ENCODE assay signal across 1 cellular context in the genomic region with DNA sequence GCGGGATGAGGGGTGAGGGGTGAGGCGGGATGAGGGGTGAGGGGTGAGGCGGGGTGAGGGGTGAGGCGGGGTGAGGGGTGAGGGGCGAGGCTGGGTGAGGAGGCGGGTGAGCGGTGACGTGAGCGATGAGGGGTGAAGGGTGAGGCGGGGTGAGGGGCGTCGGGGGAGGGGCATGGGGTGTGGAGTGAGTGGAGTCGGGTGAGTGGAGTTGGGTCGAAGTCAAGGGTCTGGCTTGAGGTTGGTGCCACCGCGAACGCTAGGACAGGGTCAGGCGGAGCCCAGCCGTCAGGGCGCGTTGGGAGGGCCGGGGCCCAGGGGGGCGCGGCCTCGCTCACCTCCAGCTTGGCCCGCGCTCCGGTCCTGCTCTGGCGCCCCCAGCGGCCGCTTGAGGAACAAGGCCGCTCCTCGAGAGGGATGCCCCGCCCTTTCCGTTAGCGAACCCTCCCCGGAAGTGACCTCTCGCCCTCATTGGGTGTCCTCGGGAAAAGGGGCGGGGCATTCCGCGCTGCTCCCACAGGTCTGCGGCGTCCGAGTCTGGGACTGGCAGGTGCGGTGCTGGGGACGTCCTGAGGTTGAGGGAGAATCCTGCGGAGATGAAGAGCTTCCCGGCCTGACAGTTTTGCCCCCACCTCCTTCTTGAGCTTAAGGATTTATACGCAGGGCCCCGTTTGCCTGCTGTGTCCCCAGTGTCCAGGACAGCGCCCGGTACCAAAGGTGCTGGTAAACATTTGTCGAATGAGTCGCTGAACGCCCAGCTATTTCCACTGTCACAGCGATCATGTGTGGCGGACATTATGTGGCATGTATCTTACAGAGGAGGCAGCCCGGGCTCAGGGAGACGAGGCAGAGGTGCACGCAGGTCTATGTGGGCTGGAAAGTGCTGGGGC.
TF ChIP-seq lines count a peak whose summit lies in the region.

A gene with protein sequence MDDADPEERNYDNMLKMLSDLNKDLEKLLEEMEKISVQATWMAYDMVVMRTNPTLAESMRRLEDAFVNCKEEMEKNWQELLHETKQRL (minus strand): TSS at position 397 of the 887 bp plus-strand sequence. CDS start 6,514 bp downstream, outside the sequence.

TF ChIP-seq in GM12878, 131 proteins besides CTCF, POLR2A, EP300 and RAD21 (continued from another document and continues in another):
- TF ChIP-seq ESRRA (IDR thresholded peaks at IDR 0.05; ENCODE audit: low read length) (no peak), IRF4 (IDR thresholded peaks at IDR 0.05; ENCODE audit: low read depth, low read length) (no peak), IKZF1 (conservative IDR thresholded peaks at IDR 0.05) (no peak; the same call in none of the 2 replicates), MTA2 (IDR thresholded peaks at IDR 0.05; ENCODE audit: low read depth) (no peak), HCFC1 (IDR thresholded peaks at IDR 0.05; ENCODE audit: low read length) (peak; percentile 33), CREM (IDR thresholded peaks at IDR 0.05; ENCODE audit: low read depth) (peak; percentile 10; the same call in 1 of the 2 replicates), POLR2AphosphoS5 (IDR thresholded peaks at IDR 0.05; ENCODE audit: low read length) (peak; percentile 54; the same call in 1 of the 2 replicates), NBN (IDR thresholded peaks at IDR 0.05) (peak; percentile 46; the same call in 1 of the 2 replicates), RB1 (IDR thresholded peaks at IDR 0.05; ENCODE audit: borderline replicate concordance) (peak; percentile 85; the same call in 1 of the 2 replicates), SRF (IDR thresholded peaks at IDR 0.05; ENCODE audit: low read depth in 2 of 2, low read length in 2 of 2) (0 out of 4 replicates have a peak, but pooled peaks of 1 of the 2 experiments have one; percentile 13), SMARCA5 (IDR thresholded peaks at IDR 0.05) (peak; percentile 71; the same call in 1 of the 2 replicates), NR2C1 (IDR thresholded peaks at IDR 0.05) (peak; percentile 40; the same call in 1 of the 2 replicates), POU2F2 (IDR thresholded peaks at IDR 0.05; ENCODE audit: borderline replicate concordance, low read depth, low read length) (no peak), SMAD5 (IDR thresholded peaks at IDR 0.05; ENCODE audit: low read depth) (no peak), SREBF2 (IDR thresholded peaks at IDR 0.05; ENCODE audit: low read length) (no peak), EED (IDR thresholded peaks at IDR 0.05; ENCODE audit: low read depth) (no peak), YY1 (IDR thresholded peaks at IDR 0.05; ENCODE audit: low read depth, low read length) (peak; percentile 46; the same call in 1 of the 2 replicates), SMC3 (IDR thresholded peaks at IDR 0.05; ENCODE audit: borderline replicate concordance, low read length) (peak; percentile 45; the same call in 1 of the 2 replicates), NR2F1 (conservative IDR thresholded peaks at IDR 0.05) (peak; percentile 87), LARP7 (IDR thresholded peaks at IDR 0.05) (no peak), HDGF (IDR thresholded peaks at IDR 0.05) (0 out of 2 replicates have a peak, but pooled peaks have one; percentile 51), SP1 (IDR thresholded peaks at IDR 0.05; ENCODE audit: low read depth, low read length) (peak; percentile 86), MYC (IDR thresholded peaks at IDR 0.05; ENCODE audit: insufficient read depth, insufficient read length, insufficient replicate concordance, low read length, severe bottlenecking) (peak; percentile 48), ASH2L (IDR thresholded peaks at IDR 0.05; ENCODE audit: borderline replicate concordance, low read depth) (no peak), TAF1 (IDR thresholded peaks at IDR 0.05; ENCODE audit: borderline replicate concordance, low read depth, low read length) (peak; percentile 52; the same call in 1 of the 2 replicates), GABPA (IDR thresholded peaks at IDR 0.05; ENCODE audit: low read depth) (0 out of 2 replicates have a peak, but pooled peaks have one; percentile 31), TBL1XR1 (IDR thresholded peaks at IDR 0.05; ENCODE audit: low read depth, low read length) (0 out of 2 replicates have a peak, but pooled peaks have one; percentile 6), SPI1 (IDR thresholded peaks at IDR 0.05; ENCODE audit: borderline replicate concordance, insufficient read depth, low read depth, low read length) (no peak), CHD2 (IDR thresholded peaks at IDR 0.05; ENCODE audit: borderline replicate concordance, low read depth, low read length) (peak; percentile 59; the same call in 1 of the 2 replicates), BHLHE40 (IDR thresholded peaks at IDR 0.05; ENCODE audit: borderline replicate concordance in 1 of 2, low read depth in 2 of 2, low read length in 1 of 2) (peak; percentile 60 to 61)
- TF ChIP-seq, protein P1, sequence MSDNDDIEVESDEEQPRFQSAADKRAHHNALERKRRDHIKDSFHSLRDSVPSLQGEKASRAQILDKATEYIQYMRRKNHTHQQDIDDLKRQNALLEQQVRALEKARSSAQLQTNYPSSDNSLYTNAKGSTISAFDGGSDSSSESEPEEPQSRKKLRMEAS (IDR thresholded peaks at IDR 0.05; ENCODE audit: low read depth, low read length), result 0 out of 2 replicates have a peak, but pooled peaks have one; percentile 15
- TF ChIP-seq, protein P2, sequence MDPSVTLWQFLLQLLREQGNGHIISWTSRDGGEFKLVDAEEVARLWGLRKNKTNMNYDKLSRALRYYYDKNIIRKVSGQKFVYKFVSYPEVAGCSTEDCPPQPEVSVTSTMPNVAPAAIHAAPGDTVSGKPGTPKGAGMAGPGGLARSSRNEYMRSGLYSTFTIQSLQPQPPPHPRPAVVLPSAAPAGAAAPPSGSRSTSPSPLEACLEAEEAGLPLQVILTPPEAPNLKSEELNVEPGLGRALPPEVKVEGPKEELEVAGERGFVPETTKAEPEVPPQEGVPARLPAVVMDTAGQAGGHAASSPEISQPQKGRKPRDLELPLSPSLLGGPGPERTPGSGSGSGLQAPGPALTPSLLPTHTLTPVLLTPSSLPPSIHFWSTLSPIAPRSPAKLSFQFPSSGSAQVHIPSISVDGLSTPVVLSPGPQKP (IDR thresholded peaks at IDR 0.05; ENCODE audit: low read depth, low read length), result peak; percentile 84
- TF ChIP-seq, protein P3, sequence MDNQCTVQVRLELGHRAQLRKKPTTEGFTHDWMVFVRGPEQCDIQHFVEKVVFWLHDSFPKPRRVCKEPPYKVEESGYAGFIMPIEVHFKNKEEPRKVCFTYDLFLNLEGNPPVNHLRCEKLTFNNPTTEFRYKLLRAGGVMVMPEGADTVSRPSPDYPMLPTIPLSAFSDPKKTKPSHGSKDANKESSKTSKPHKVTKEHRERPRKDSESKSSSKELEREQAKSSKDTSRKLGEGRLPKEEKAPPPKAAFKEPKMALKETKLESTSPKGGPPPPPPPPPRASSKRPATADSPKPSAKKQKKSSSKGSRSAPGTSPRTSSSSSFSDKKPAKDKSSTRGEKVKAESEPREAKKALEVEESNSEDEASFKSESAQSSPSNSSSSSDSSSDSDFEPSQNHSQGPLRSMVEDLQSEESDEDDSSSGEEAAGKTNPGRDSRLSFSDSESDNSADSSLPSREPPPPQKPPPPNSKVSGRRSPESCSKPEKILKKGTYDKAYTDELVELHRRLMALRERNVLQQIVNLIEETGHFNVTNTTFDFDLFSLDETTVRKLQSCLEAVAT (IDR thresholded peaks at IDR 0.05), result 0 out of 2 replicates have a peak, but pooled peaks have one; percentile 40
- TF ChIP-seq, protein P4, sequence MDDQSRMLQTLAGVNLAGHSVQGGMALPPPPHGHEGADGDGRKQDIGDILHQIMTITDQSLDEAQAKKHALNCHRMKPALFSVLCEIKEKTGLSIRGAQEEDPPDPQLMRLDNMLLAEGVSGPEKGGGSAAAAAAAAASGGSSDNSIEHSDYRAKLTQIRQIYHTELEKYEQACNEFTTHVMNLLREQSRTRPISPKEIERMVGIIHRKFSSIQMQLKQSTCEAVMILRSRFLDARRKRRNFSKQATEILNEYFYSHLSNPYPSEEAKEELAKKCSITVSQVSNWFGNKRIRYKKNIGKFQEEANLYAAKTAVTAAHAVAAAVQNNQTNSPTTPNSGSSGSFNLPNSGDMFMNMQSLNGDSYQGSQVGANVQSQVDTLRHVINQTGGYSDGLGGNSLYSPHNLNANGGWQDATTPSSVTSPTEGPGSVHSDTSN (IDR thresholded peaks at IDR 0.05; ENCODE audit: insufficient replicate concordance, low read depth, low read length), result peak; percentile 41
- TF ChIP-seq, protein P5, sequence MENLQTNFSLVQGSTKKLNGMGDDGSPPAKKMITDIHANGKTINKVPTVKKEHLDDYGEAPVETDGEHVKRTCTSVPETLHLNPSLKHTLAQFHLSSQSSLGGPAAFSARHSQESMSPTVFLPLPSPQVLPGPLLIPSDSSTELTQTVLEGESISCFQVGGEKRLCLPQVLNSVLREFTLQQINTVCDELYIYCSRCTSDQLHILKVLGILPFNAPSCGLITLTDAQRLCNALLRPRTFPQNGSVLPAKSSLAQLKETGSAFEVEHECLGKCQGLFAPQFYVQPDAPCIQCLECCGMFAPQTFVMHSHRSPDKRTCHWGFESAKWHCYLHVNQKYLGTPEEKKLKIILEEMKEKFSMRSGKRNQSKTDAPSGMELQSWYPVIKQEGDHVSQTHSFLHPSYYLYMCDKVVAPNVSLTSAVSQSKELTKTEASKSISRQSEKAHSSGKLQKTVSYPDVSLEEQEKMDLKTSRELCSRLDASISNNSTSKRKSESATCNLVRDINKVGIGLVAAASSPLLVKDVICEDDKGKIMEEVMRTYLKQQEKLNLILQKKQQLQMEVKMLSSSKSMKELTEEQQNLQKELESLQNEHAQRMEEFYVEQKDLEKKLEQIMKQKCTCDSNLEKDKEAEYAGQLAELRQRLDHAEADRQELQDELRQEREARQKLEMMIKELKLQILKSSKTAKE (IDR thresholded peaks at IDR 0.05; ENCODE audit: low read depth, poor library complexity, severe bottlenecking), result no peak
- TF ChIP-seq, protein P6, sequence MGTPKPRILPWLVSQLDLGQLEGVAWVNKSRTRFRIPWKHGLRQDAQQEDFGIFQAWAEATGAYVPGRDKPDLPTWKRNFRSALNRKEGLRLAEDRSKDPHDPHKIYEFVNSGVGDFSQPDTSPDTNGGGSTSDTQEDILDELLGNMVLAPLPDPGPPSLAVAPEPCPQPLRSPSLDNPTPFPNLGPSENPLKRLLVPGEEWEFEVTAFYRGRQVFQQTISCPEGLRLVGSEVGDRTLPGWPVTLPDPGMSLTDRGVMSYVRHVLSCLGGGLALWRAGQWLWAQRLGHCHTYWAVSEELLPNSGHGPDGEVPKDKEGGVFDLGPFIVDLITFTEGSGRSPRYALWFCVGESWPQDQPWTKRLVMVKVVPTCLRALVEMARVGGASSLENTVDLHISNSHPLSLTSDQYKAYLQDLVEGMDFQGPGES (IDR thresholded peaks at IDR 0.05), result no peak
- TF ChIP-seq, protein P7, sequence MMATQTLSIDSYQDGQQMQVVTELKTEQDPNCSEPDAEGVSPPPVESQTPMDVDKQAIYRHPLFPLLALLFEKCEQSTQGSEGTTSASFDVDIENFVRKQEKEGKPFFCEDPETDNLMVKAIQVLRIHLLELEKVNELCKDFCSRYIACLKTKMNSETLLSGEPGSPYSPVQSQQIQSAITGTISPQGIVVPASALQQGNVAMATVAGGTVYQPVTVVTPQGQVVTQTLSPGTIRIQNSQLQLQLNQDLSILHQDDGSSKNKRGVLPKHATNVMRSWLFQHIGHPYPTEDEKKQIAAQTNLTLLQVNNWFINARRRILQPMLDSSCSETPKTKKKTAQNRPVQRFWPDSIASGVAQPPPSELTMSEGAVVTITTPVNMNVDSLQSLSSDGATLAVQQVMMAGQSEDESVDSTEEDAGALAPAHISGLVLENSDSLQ (IDR thresholded peaks at IDR 0.05), result peak; percentile 67
- TF ChIP-seq, protein P8, sequence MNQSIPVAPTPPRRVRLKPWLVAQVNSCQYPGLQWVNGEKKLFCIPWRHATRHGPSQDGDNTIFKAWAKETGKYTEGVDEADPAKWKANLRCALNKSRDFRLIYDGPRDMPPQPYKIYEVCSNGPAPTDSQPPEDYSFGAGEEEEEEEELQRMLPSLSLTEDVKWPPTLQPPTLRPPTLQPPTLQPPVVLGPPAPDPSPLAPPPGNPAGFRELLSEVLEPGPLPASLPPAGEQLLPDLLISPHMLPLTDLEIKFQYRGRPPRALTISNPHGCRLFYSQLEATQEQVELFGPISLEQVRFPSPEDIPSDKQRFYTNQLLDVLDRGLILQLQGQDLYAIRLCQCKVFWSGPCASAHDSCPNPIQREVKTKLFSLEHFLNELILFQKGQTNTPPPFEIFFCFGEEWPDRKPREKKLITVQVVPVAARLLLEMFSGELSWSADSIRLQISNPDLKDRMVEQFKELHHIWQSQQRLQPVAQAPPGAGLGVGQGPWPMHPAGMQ (IDR thresholded peaks at IDR 0.05; ENCODE audit: borderline replicate concordance), result no peak
- TF ChIP-seq, protein P9, sequence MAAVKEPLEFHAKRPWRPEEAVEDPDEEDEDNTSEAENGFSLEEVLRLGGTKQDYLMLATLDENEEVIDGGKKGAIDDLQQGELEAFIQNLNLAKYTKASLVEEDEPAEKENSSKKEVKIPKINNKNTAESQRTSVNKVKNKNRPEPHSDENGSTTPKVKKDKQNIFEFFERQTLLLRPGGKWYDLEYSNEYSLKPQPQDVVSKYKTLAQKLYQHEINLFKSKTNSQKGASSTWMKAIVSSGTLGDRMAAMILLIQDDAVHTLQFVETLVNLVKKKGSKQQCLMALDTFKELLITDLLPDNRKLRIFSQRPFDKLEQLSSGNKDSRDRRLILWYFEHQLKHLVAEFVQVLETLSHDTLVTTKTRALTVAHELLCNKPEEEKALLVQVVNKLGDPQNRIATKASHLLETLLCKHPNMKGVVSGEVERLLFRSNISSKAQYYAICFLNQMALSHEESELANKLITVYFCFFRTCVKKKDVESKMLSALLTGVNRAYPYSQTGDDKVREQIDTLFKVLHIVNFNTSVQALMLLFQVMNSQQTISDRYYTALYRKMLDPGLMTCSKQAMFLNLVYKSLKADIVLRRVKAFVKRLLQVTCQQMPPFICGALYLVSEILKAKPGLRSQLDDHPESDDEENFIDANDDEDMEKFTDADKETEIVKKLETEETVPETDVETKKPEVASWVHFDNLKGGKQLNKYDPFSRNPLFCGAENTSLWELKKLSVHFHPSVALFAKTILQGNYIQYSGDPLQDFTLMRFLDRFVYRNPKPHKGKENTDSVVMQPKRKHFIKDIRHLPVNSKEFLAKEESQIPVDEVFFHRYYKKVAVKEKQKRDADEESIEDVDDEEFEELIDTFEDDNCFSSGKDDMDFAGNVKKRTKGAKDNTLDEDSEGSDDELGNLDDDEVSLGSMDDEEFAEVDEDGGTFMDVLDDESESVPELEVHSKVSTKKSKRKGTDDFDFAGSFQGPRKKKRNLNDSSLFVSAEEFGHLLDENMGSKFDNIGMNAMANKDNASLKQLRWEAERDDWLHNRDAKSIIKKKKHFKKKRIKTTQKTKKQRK (IDR thresholded peaks at IDR 0.05; ENCODE audit: low read depth, low read length), result no peak
